Comparison of ENCODE assay signal across 13 cellular contexts in genomic region chr15:29208352-29208751, GRCh38.
DNase-seq lines count a peak whose midpoint lies in the region; ATAC-seq and TF ChIP-seq lines count a peak whose summit lies in the region.
"Had no signal": no experiment of that assay in that cellular context is flagged by ENCODE, and none has a peak within 500 bp of the region (broad histone marks: within the 10 kb centered on the region; RNA-seq: fewer than 3 reads in every experiment).

No MANE protein-coding gene starts in this region.

- H3K4me3 ChIP-seq in GM12865 (ENCODE audit: low read depth, low read length), result no peak overlapping the region
- H3K4me3 ChIP-seq in OCI-LY7 (ENCODE audit: low read depth, low read length, poor library complexity, severe bottlenecking), result no peak overlapping the region
- no peak overlapping the region for H3K4me3 ChIP-seq in GM23248
- H3K4me3 ChIP-seq: right lobe of liver had no signal

- intact Hi-C loops in OCI-LY7 (cut with micrococcal nuclease; ENCODE audit: unreplicated experiment), result no loop called here

- H3K36me3 ChIP-seq in OCI-LY7 (ENCODE audit: insufficient read depth, low read length) (no peaks in the 10 kb centered on the region), GM23248 (ENCODE audit: low read depth) (no peaks in the 10 kb centered on the region)
- H3K36me3 ChIP-seq: right lobe of liver, WERI-Rb-1 had no signal

- TF ChIP-seq CTCF in GM12865 (IDR thresholded peaks at IDR 0.05; ENCODE audit: insufficient read depth, low read depth, low read length, missing control alignments), result no peak
- 0 out of 2 replicates have a peak, but pooled peaks have one; percentile 19 for TF ChIP-seq CTCF in OCI-LY7 (conservative IDR thresholded peaks at IDR 0.05; ENCODE audit: low read length)

- POLR2A ChIA-PET in OCI-LY7 (lab: Charles Lee), result interaction anchor here (0.8 kb wide), 1 partner anchor 18 kb away, joined by 4 read pairs; no protein-coding TSS in a partner anchor

- no peak for ATAC-seq in HG02981 (IDR thresholded peaks at IDR 0.05; ENCODE audit: unreplicated experiment)
- no peak for ATAC-seq in HG02571 (IDR thresholded peaks at IDR 0.05; ENCODE audit: unreplicated experiment)
- ATAC-seq: right lobe of liver had no signal

- H3K27ac ChIP-seq in OCI-LY7 (ENCODE audit: low read depth, low read length, poor library complexity, severe bottlenecking) (no peak overlapping the region), GM23248 (no peak overlapping the region)
- H3K27ac ChIP-seq: right lobe of liver, WERI-Rb-1 had no signal

- in situ Hi-C loops in GM23248 (cut with MboI), result no loop called here

- H3K9ac ChIP-seq in GM23248, result no peak overlapping the region

- no peaks in the 10 kb centered on the region for H3K9me2 ChIP-seq in OCI-LY7 (ENCODE audit: insufficient read depth, low read length)
- H3K9me2 ChIP-seq in GM23248 (ENCODE audit: insufficient read depth), result no peaks in the 10 kb centered on the region

- no TSS peak for BruUV-seq in OCI-LY7 (replicated peaks; lab: Mats Ljungman, UMichigan)

- no peaks in the 10 kb centered on the region for H3F3A ChIP-seq in GM23248 (ENCODE audit: insufficient read depth)

- H2AFZ ChIP-seq in OCI-LY7 (ENCODE audit: low read length) (no peak overlapping the region), GM23248 (no peak overlapping the region)

- no peaks in the 10 kb centered on the region for H3K27me3 ChIP-seq in GM23248 (replicated peaks; ENCODE audit: insufficient read depth)
- H3K27me3 ChIP-seq: right lobe of liver had no signal

- H3K4me1 ChIP-seq in OCI-LY7 (ENCODE audit: insufficient read depth, low read length, poor library complexity, severe bottlenecking), result no peaks in the 10 kb centered on the region
- H3K4me1 ChIP-seq in GM23248 (ENCODE audit: insufficient read depth), result no peaks in the 10 kb centered on the region
- H3K4me1 ChIP-seq: right lobe of liver had no signal

- H3K4me2 ChIP-seq in OCI-LY7 (ENCODE audit: low read length) (no peak overlapping the region), GM23248 (ENCODE audit: unreplicated experiment) (no peak overlapping the region)

- 14 to 25% methylated on average over 5 of the region's 5 CpGs for WGBS in GM23248 (ENCODE audit: low coverage in 1 of 2, low lambda C conversion rate in 2 of 2, missing lambda C conversion rate in 2 of 2), 2 experiments

- H3K9me3 ChIP-seq in OCI-LY7 (ENCODE audit: low read length), result no peaks in the 10 kb centered on the region
- H3K9me3 ChIP-seq in GM23248 (ENCODE audit: low read depth), result no peaks in the 10 kb centered on the region
- H3K9me3 ChIP-seq: right lobe of liver had no signal

- CTCF ChIA-PET in OCI-LY7 (lab: Charles Lee; ENCODE audit: unreplicated experiment), result interaction anchor here (0.6 kb wide), 1 partner anchor 15 kb away, joined by 3 read pairs; no protein-coding TSS in a partner anchor

- DNase-seq in GM12865 (ENCODE audit: low read depth) (peak; percentile 35), NCI-H1417 (lab: John Stamatoyannopoulos, UW) (peak; percentile 63 to 94 (median 87)), OCI-LY7 (ENCODE audit: low spot score) (no peak), kidney glomerular epithelial cell (lab: John Stamatoyannopoulos, UW) (peak; percentile 48), NCI-H1048 (lab: John Stamatoyannopoulos, UW) (no peak), GM23248 (no peak)
- DNase-seq: activated naive CD4-positive, alpha-beta T cell; cortex of kidney; glutamatergic neuron; right lobe of liver; WERI-Rb-1 had no signal

- no peaks in the 10 kb centered on the region for H4K20me1 ChIP-seq in OCI-LY7 (ENCODE audit: insufficient read depth, low read length)
- H4K20me1 ChIP-seq in GM23248 (ENCODE audit: insufficient read depth), result no peaks in the 10 kb centered on the region

- H3K79me2 ChIP-seq in OCI-LY7 (ENCODE audit: insufficient read depth, low read depth, low read length) (no peaks in the 10 kb centered on the region), GM23248 (ENCODE audit: insufficient read depth) (no peaks in the 10 kb centered on the region)

Comparison
In these comparisons a context has a peak if more than half of its experiments do, and no peak if none do; other contexts are left out.
1. DNase-seq: peak in GM12865 (single experiment), NCI-H1417 (3 of 3) and kidney glomerular epithelial cell (single experiment); none in OCI-LY7 (single experiment), NCI-H1048 (single experiment) and GM23248 (single experiment).